Comparison of ENCODE assay signal across 29 cellular contexts in genomic region chr3:197471221-197472010, GRCh38.
DNase-seq lines count a peak whose midpoint lies in the region; ATAC-seq and TF ChIP-seq lines count a peak whose summit lies in the region.
"Had no signal": no experiment of that assay in that cellular context is flagged by ENCODE, and none has a peak within 500 bp of the region (broad histone marks: within the 10 kb centered on the region; RNA-seq: fewer than 3 reads in every experiment).

No MANE protein-coding gene starts in this region.

- TF ChIP-seq CTCF in chondrocyte (IDR thresholded peaks at IDR 0.05) (no peak), right lobe of liver (IDR thresholded peaks at IDR 0.05) (no peak), spleen (IDR thresholded peaks at IDR 0.05 in 8 of 11, conservative IDR thresholded peaks at IDR 0.05 in 3 of 11) (no peak)

- TF ChIP-seq POLR2A in right lobe of liver (IDR thresholded peaks at IDR 0.05) (no peak), spleen (IDR thresholded peaks at IDR 0.05) (no peak)

- intact Hi-C loops in right lobe of liver (cut with DNase I) (no loop called here), spleen (cut with DNase I; ENCODE audit: low total_unique reads) (no loop called here)

- peaks cover 1% of the 10 kb centered on the region for H3K36me3 Mint-ChIP-seq in chondrocyte (ENCODE audit: low read depth)
- H3K36me3 Mint-ChIP-seq: CD14-positive monocyte, immature natural killer cell had no signal

- H3K27ac ChIP-seq in right lobe of liver (peak overlapping the region in 2 of 3 donors; percentile 52 to 53), spleen (no peak overlapping the region)
- H3K27ac ChIP-seq: body of pancreas, hepatocyte had no signal

- H3K9me3 ChIP-seq in right lobe of liver (no peaks in the 10 kb centered on the region), spleen (no peaks in the 10 kb centered on the region)
- H3K9me3 ChIP-seq: body of pancreas, mucosa of descending colon had no signal

- no peaks in the 10 kb centered on the region for H3K27me3 Mint-ChIP-seq in chondrocyte (ENCODE audit: low read depth)

- 37% methylated on average over 6 of the region's 10 CpGs for WGBS in right lobe of liver (ENCODE audit: insufficient coverage, low coverage, low lambda C conversion rate, missing lambda C conversion rate)
- WGBS in spleen, 5 donors, result 74 to 95% (median 83%) methylated on average over 10 of the region's 10 CpGs

- H3K9me3 Mint-ChIP-seq in chondrocyte (ENCODE audit: low read depth), result no peaks in the 10 kb centered on the region
- H3K9me3 Mint-ChIP-seq: CD14-positive monocyte, IgD-negative memory B cell, immature natural killer cell, nephron progenitor cell had no signal

- H3K4me3 ChIP-seq in right lobe of liver (no peak overlapping the region), spleen (no peak overlapping the region)
- H3K4me3 ChIP-seq: body of pancreas, hepatocyte, mucosa of descending colon had no signal

- H3K4me1 ChIP-seq in right lobe of liver, result peaks cover 0 to 56% (median 21%) of the 10 kb centered on the region in 4 donors
- no peaks in the 10 kb centered on the region for H3K4me1 ChIP-seq in spleen

- no peak overlapping the region for H3K4me3 Mint-ChIP-seq in chondrocyte (ENCODE audit: unreplicated experiment)
- H3K4me3 Mint-ChIP-seq: activated CD8-positive, alpha-beta T cell treated with anti-CD3 and anti-CD28 coated beads, Interleukin-2, amount 10 ng/mL, durations not matched to agents 7 days and 5 days; CD14-positive monocyte; IgD-negative memory B cell; immature natural killer cell; nephron progenitor cell had no signal

- H3K36me3 ChIP-seq in right lobe of liver (no peaks in the 10 kb centered on the region), spleen (no peaks in the 10 kb centered on the region)

- ATAC-seq in right lobe of liver, result peak in 1 of 4 donors; percentile 4
- no peak for ATAC-seq in HG03139 (IDR thresholded peaks at IDR 0.05; ENCODE audit: unreplicated experiment)
- no peak for ATAC-seq in HG03460 (IDR thresholded peaks at IDR 0.05; ENCODE audit: unreplicated experiment)
- ATAC-seq: activated CD8-positive, alpha-beta T cell treated with anti-CD3 and anti-CD28 coated beads, Interleukin-2, amount 10 ng/mL, durations not matched to agents 7 days and 5 days; body of pancreas; esophagus mucosa; HCT116; mucosa of descending colon; PC-3 had no signal

- peak; percentile 38 for DNase-seq in RPMI7951 (ENCODE audit: low read depth)
- no peak for DNase-seq in chondrocyte (ENCODE audit: low spot score)
- DNase-seq in right lobe of liver, result no peak
- DNase-seq in spleen, result peak; percentile 41
- DNase-seq in AG20443 (ENCODE audit: low spot score), result no peak
- DNase-seq: activated CD4-positive, alpha-beta T cell treated with anti-CD3 and anti-CD28 coated beads for 1 hour; activated CD8-positive, alpha-beta T cell treated with anti-CD3 and anti-CD28 coated beads, Interleukin-2, amount 10 ng/mL, durations not matched to agents 7 days and 5 days; activated effector memory CD4-positive, alpha-beta T cell treated with anti-CD3 and anti-CD28 coated beads, Interleukin-2, amount 50 U/mL, for 16 hours; activated T-cell treated with anti-CD3 and anti-CD28 coated beads for 4 hours; body of pancreas; effector memory CD4-positive, alpha-beta T cell; immature natural killer cell; mucosa of descending colon; NCI-H1417; NCI-H2081 treated with DMSO at 0.1 percent for 48 hours; NCI-H774; nephron progenitor cell; PC-3; SIG-M5; stimulated activated CD4-positive, alpha-beta T cell treated with anti-CD3 and anti-CD28 coated beads, Interleukin-1b, Interleukin-23, amount 100 ng/mL, for 48 hours; T-helper 1 cell had no signal

- peak overlapping the region; percentile 51 for H3K27ac Mint-ChIP-seq in chondrocyte (ENCODE audit: unreplicated experiment)
- H3K27ac Mint-ChIP-seq: activated CD8-positive, alpha-beta T cell treated with anti-CD3 and anti-CD28 coated beads, Interleukin-2, amount 10 ng/mL, durations not matched to agents 7 days and 5 days; IgD-negative memory B cell; immature natural killer cell; nephron progenitor cell; progenitor cell of endocrine pancreas had no signal

- H3K27me3 ChIP-seq in right lobe of liver (no peaks in the 10 kb centered on the region), spleen (replicated peaks in 1 of 7) (peaks cover 0 to 37% (median 0%) of the 10 kb centered on the region in 7 donors)
- H3K27me3 ChIP-seq: body of pancreas, hepatocyte had no signal

- H3K4me1 Mint-ChIP-seq in chondrocyte (ENCODE audit: low read depth), result peaks cover 63% of the 10 kb centered on the region
- H3K4me1 Mint-ChIP-seq: CD14-positive monocyte, IgD-negative memory B cell, immature natural killer cell had no signal

Comparison
In these comparisons a context has a peak if more than half of its experiments do, and no peak if none do; other contexts are left out.
1. DNase-seq: peak in RPMI7951 (single experiment) and spleen (single experiment); none in chondrocyte (single experiment), right lobe of liver (0 of 3) and AG20443 (single experiment).
2. H3K27ac ChIP-seq: peak in right lobe of liver (2 of 3); none in spleen (0 of 8).